In genomic region chr4:35975617-35976355, GRCh38 we compare ENCODE assay signal across 12 cellular contexts.
DNase-seq lines count a peak whose midpoint lies in the region; ATAC-seq and TF ChIP-seq lines count a peak whose summit lies in the region.
"Had no signal": no experiment of that assay in that cellular context is flagged by ENCODE, and none has a peak within 500 bp of the region (broad histone marks: within the 10 kb centered on the region; RNA-seq: fewer than 3 reads in every experiment).

No MANE protein-coding gene starts in this region.

- no peaks in the 10 kb centered on the region for H3K27me3 ChIP-seq in left ventricle myocardium inferior (ENCODE audit: low read depth)
- H3K27me3 ChIP-seq: dorsolateral prefrontal cortex, testis had no signal

- no peak overlapping the region for H3K27ac ChIP-seq in left ventricle myocardium inferior (replicated peaks)
- H3K27ac ChIP-seq: dorsolateral prefrontal cortex, testis had no signal

- ATAC-seq in GM18502 (IDR thresholded peaks at IDR 0.05; ENCODE audit: poor library complexity, unreplicated experiment) (peak; percentile 64), GM18867 (IDR thresholded peaks at IDR 0.05; ENCODE audit: unreplicated experiment) (peak; percentile 53), HG02885 (IDR thresholded peaks at IDR 0.05; ENCODE audit: poor library complexity, unreplicated experiment) (peak; percentile 67), HG03139 (IDR thresholded peaks at IDR 0.05; ENCODE audit: unreplicated experiment) (no peak)
- ATAC-seq: esophagus mucosa had no signal

- no peak overlapping the region for H3K4me3 ChIP-seq in left ventricle myocardium inferior
- H3K4me3 ChIP-seq: dorsolateral prefrontal cortex, testis had no signal

- H3K4me1 ChIP-seq in left ventricle myocardium inferior: no peaks in the 10 kb centered on the region
- H3K4me1 ChIP-seq: testis had no signal

- no peaks in the 10 kb centered on the region for H3K9me3 ChIP-seq in left ventricle myocardium inferior (replicated peaks)
- H3K9me3 ChIP-seq: testis had no signal

- DNase-seq in OCI-M1 (lab: John Stamatoyannopoulos, UW): peak; percentile 34
- no peak for DNase-seq in NCI-H82 (lab: John Stamatoyannopoulos, UW)
- no peak for DNase-seq in left ventricle myocardium inferior
- DNase-seq: activated naive CD4-positive, alpha-beta T cell treated with anti-CD3 and anti-CD28 coated beads, Interleukin-2, amount 50 U/mL, for 16 hours; dorsolateral prefrontal cortex; Karpas-422; testis had no signal

- H3K36me3 ChIP-seq in left ventricle myocardium inferior: no peaks in the 10 kb centered on the region

- intact Hi-C loops in left ventricle myocardium inferior (cut with micrococcal nuclease): no loop called here

- no peak for TF ChIP-seq CTCF in left ventricle myocardium inferior (IDR thresholded peaks at IDR 0.05; ENCODE audit: borderline replicate concordance)
